Comparison of ENCODE assay signal across 20 cellular contexts in the genomic region with DNA sequence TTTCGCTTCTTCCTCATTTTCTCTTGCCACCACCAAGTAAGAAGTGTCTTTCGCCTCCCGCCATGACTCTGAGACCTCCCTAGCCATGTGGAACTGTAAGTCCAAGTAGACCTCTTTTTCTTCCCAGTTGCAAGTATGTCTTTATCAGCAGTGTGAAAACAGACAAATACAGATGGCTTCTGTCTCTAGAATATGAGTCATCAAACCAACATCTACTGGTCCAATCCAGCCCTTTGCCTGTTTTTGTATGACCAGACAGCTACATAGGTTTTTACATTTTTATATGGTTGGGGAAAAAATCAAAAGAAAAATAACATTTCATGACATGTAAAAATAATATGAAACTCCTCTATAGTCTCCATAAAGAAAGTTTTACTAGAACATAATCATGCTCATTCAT.
"Had no signal": no experiment of that assay in that cellular context is flagged by ENCODE, and none has a peak within 500 bp of the region (broad histone marks: within the 10 kb centered on the region; RNA-seq: fewer than 3 reads in every experiment).

No MANE protein-coding gene starts in this region.

- H3K4me1 Mint-ChIP-seq: naive thymus-derived CD8-positive, alpha-beta T cell; stimulated activated effector memory CD8-positive, alpha-beta T cell treated with anti-CD3 and anti-CD28 coated beads, Interleukin-12 subunit alpha, Interleukin-12 subunit beta, amount 100 ng/mL, for 72 hours had no signal

- H3K27me3 ChIP-seq: heart left ventricle, suprapubic skin, tibial artery, upper lobe of left lung, uterus had no signal

- H3K36me3 ChIP-seq: heart left ventricle, suprapubic skin, tibial artery, upper lobe of left lung, uterus had no signal

- H3K9me3 ChIP-seq: heart left ventricle, mucosa of descending colon, suprapubic skin, tibial artery, upper lobe of left lung, uterus had no signal

- H3K36me3 Mint-ChIP-seq: naive thymus-derived CD8-positive, alpha-beta T cell; stimulated activated effector memory CD8-positive, alpha-beta T cell treated with anti-CD3 and anti-CD28 coated beads, Interleukin-12 subunit alpha, Interleukin-12 subunit beta, amount 100 ng/mL, for 72 hours had no signal

- DNase-seq: cortex of kidney; dorsolateral prefrontal cortex; effector CD8-positive, alpha-beta T cell; foreskin melanocyte; heart left ventricle; hippocampal formation; left colon; mucosa of descending colon; naive thymus-derived CD8-positive, alpha-beta T cell; right cardiac atrium; stimulated activated CD4-positive, alpha-beta T cell treated with anti-CD3 and anti-CD28 coated beads, Interleukin-4, amount 100 ng/mL, for 1 hour; stimulated activated CD8-positive, alpha-beta memory T cell treated with anti-CD3 and anti-CD28 coated beads, Interleukin-4, amount 100 ng/mL, for 48 hours; stimulated activated naive CD8-positive, alpha-beta T cell treated with anti-CD3 and anti-CD28 coated beads, Interleukin-15, Interleukin-2, amounts not matched to agents 100 U/mL and 50 U/mL, for 24 hours; tibial artery; upper lobe of left lung; uterus had no signal

- H3K9me3 Mint-ChIP-seq: naive thymus-derived CD8-positive, alpha-beta T cell; stimulated activated effector memory CD8-positive, alpha-beta T cell treated with anti-CD3 and anti-CD28 coated beads, Interleukin-12 subunit alpha, Interleukin-12 subunit beta, amount 100 ng/mL, for 72 hours had no signal

- H3K27me3 Mint-ChIP-seq: progenitor cell of endocrine pancreas had no signal

- ATAC-seq: heart left ventricle; left colon; mucosa of descending colon; naive thymus-derived CD8-positive, alpha-beta T cell; right cardiac atrium; stimulated activated effector memory CD8-positive, alpha-beta T cell treated with anti-CD3 and anti-CD28 coated beads, Interleukin-12 subunit alpha, Interleukin-12 subunit beta, amount 100 ng/mL, for 72 hours; stimulated activated naive CD8-positive, alpha-beta T cell treated with anti-CD3 and anti-CD28 coated beads, Interleukin-15, Interleukin-2, amounts not matched to agents 100 U/mL and 50 U/mL, for 24 hours had no signal

- H3K27ac ChIP-seq: dorsolateral prefrontal cortex, heart left ventricle, suprapubic skin, tibial artery, upper lobe of left lung, uterus had no signal

- H3K4me3 Mint-ChIP-seq: naive thymus-derived CD8-positive, alpha-beta T cell; stimulated activated effector memory CD8-positive, alpha-beta T cell treated with anti-CD3 and anti-CD28 coated beads, Interleukin-12 subunit alpha, Interleukin-12 subunit beta, amount 100 ng/mL, for 72 hours had no signal

- H3K4me1 ChIP-seq: suprapubic skin, tibial artery, upper lobe of left lung, uterus had no signal

- H3K4me3 ChIP-seq: dorsolateral prefrontal cortex, heart left ventricle, mucosa of descending colon, smooth muscle cell, suprapubic skin, tibial artery, upper lobe of left lung, uterus had no signal

- H3K4me2 ChIP-seq: smooth muscle cell had no signal

- H3K27ac Mint-ChIP-seq: naive thymus-derived CD8-positive, alpha-beta T cell; progenitor cell of endocrine pancreas; stimulated activated effector memory CD8-positive, alpha-beta T cell treated with anti-CD3 and anti-CD28 coated beads, Interleukin-12 subunit alpha, Interleukin-12 subunit beta, amount 100 ng/mL, for 72 hours had no signal
